16 cellular contexts compared by ENCODE assay signal in the genomic region with DNA sequence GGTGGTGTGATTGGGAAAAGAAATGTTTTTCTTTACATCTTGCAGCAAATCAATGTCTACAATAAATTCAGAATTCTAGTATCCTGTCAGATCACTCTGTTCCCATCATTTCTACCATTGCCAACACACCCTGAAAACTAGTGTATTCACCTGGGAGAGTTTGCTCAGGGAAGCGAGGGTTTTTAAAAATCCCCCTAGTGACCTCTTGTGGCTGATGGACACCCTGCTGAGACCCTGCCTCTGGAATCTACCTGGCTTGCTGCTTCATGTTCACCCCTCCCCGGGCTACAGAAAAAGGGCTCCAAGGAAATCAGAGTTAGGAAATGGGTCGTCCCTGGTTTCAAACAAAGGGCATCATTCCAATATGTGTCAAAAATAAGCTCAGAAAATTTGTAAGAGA. TPM values are rescaled to one million over a fixed set of nuclear protein-coding genes. Genes with fewer than 3 reads are reported as not detected.
DNase-seq lines count a peak whose midpoint lies in the region; ATAC-seq and TF ChIP-seq lines count a peak whose summit lies in the region.
"Had no signal": no experiment of that assay in that cellular context is flagged by ENCODE, and none has a peak within 500 bp of the region (broad histone marks: within the 10 kb centered on the region; RNA-seq: fewer than 3 reads in every experiment).

No MANE protein-coding gene starts in this region.

- H3K4me3 ChIP-seq in GM23338 (no peak overlapping the region), OCI-LY1 (ENCODE audit: low read depth, low read length, poor library complexity, severe bottlenecking) (no peak overlapping the region)
- H3K4me3 ChIP-seq: mucosa of descending colon had no signal

- no peak overlapping the region for H2AFZ ChIP-seq in GM23338
- H2AFZ ChIP-seq in OCI-LY1 (ENCODE audit: low read length) = no peak overlapping the region
- H2AFZ ChIP-seq: parathyroid adenoma had no signal

- H3K27me3 ChIP-seq in GM23338 (ENCODE audit: insufficient read depth) (no peaks in the 10 kb centered on the region), OCI-LY1 (ENCODE audit: insufficient read depth, low read length) (no peaks in the 10 kb centered on the region)

- no peaks in the 10 kb centered on the region for H3K79me2 ChIP-seq in GM23338 (replicated peaks; ENCODE audit: insufficient read depth)
- H3K79me2 ChIP-seq in OCI-LY1 (ENCODE audit: insufficient read depth, low read length) = no peaks in the 10 kb centered on the region
- H3K79me2 ChIP-seq: parathyroid adenoma had no signal

- H4K20me1 ChIP-seq in GM23338 (replicated peaks; ENCODE audit: insufficient read depth) = no peaks in the 10 kb centered on the region
- H4K20me1 ChIP-seq in OCI-LY1 (ENCODE audit: insufficient read depth, low read length) = no peaks in the 10 kb centered on the region

- peaks cover 17% of the 10 kb centered on the region for H3K36me3 Mint-ChIP-seq in GM23338 (ENCODE audit: low read depth)
- H3K36me3 Mint-ChIP-seq in naive thymus-derived CD8-positive, alpha-beta T cell = peaks cover 0 to 8% (median 0%) of the 10 kb centered on the region in 3 donors
- H3K36me3 Mint-ChIP-seq: brain had no signal

- peaks cover 3% of the 10 kb centered on the region for H3K27me3 Mint-ChIP-seq in GM23338 (ENCODE audit: insufficient read depth, low read depth, poor library complexity)
- H3K27me3 Mint-ChIP-seq in naive thymus-derived CD8-positive, alpha-beta T cell = peaks cover 10 to 16% (median 11%) of the 10 kb centered on the region in 5 donors

- H3K4me3 Mint-ChIP-seq in GM23338 = no peak overlapping the region
- no peak overlapping the region for H3K4me3 Mint-ChIP-seq in naive thymus-derived CD8-positive, alpha-beta T cell
- H3K4me3 Mint-ChIP-seq: brain had no signal

- H3K9me3 ChIP-seq in OCI-LY1 (ENCODE audit: low read length) = no peaks in the 10 kb centered on the region
- H3K9me3 ChIP-seq: mucosa of descending colon had no signal

- H3K27ac ChIP-seq in GM23338 (ENCODE audit: low read depth) (no peak overlapping the region), OCI-LY1 (ENCODE audit: low read depth, low read length, poor library complexity, severe bottlenecking) (no peak overlapping the region)
- H3K27ac ChIP-seq: parathyroid adenoma had no signal

- peaks cover 3% of the 10 kb centered on the region; the same call in 1 of the 2 replicates for H3K9me2 ChIP-seq in GM23338 (ENCODE audit: insufficient read depth)
- no peaks in the 10 kb centered on the region for H3K9me2 ChIP-seq in OCI-LY1 (ENCODE audit: low read depth, low read length)

- no peak overlapping the region for H3K27ac Mint-ChIP-seq in GM23338
- H3K27ac Mint-ChIP-seq in naive thymus-derived CD8-positive, alpha-beta T cell = no peak overlapping the region
- H3K27ac Mint-ChIP-seq: brain had no signal

- H3K9ac ChIP-seq in OCI-LY1 (ENCODE audit: low read length) = no peak overlapping the region
- H3K9ac ChIP-seq: parathyroid adenoma had no signal

- peak; percentile 63 for ATAC-seq in GM23338
- no peak for ATAC-seq in naive thymus-derived CD8-positive, alpha-beta T cell
- ATAC-seq: mucosa of descending colon had no signal

- peaks cover 17% of the 10 kb centered on the region for H3K9me3 Mint-ChIP-seq in GM23338
- peaks cover 0 to 15% (median 2%) of the 10 kb centered on the region in 9 donors for H3K9me3 Mint-ChIP-seq in naive thymus-derived CD8-positive, alpha-beta T cell

- peaks cover 22% of the 10 kb centered on the region for H3K4me1 ChIP-seq in GM23338 (ENCODE audit: insufficient read depth)
- no peaks in the 10 kb centered on the region for H3K4me1 ChIP-seq in OCI-LY1 (ENCODE audit: insufficient read depth, low read length, severe bottlenecking)
- H3K4me1 ChIP-seq: parathyroid adenoma had no signal

- peak; percentile 78 for DNase-seq in GM23338 (ENCODE audit: low spot score)
- peak; percentile 25 for DNase-seq in iPS DF 19.7 (ENCODE audit: low read depth, low spot score)
- no peak for DNase-seq in KBM-7
- no peak for DNase-seq in NCI-H1436 treated with DMSO at 0.1 percent for 48 hours (lab: John Stamatoyannopoulos, UW)
- no peak for DNase-seq in naive thymus-derived CD8-positive, alpha-beta T cell
- DNase-seq: C1 segment of cervical spinal cord; effector CD4-positive, alpha-beta T cell; foreskin fibroblast; mucosa of descending colon; NCI-H446; T1000 had no signal

- H3K4me2 ChIP-seq in GM23338 (0 out of 2 replicates have a peak overlapping the region, but pooled peaks have one; percentile 36), OCI-LY1 (ENCODE audit: low read length) (no peak overlapping the region)

- in situ Hi-C loops in KBM-7 (cut with MboI; ENCODE audit: low pct_unique_long_range_greater_than_20kb, low sequenced_read_pairs) = no loop called here

- POLR2A ChIA-PET in naive thymus-derived CD8-positive, alpha-beta T cell (lab: Charles Lee) = no interaction called here

- H3K36me3 ChIP-seq in GM23338 (ENCODE audit: insufficient read depth) = no peaks in the 10 kb centered on the region
- H3K36me3 ChIP-seq in OCI-LY1 (ENCODE audit: insufficient read depth, low read length) = no peaks in the 10 kb centered on the region

- peak; percentile 40 to 61; a peak in 3 of 4 replicates for TF ChIP-seq CTCF in GM23338 (conservative IDR thresholded peaks at IDR 0.05; ENCODE audit: low read depth in 2 of 2)
- peak; percentile 9; the same call in 1 of the 2 replicates for TF ChIP-seq CTCF in OCI-LY1 (IDR thresholded peaks at IDR 0.05; ENCODE audit: low read length)

- H3K4me1 Mint-ChIP-seq in GM23338 = peaks cover 31% of the 10 kb centered on the region
- H3K4me1 Mint-ChIP-seq in naive thymus-derived CD8-positive, alpha-beta T cell = no peaks in the 10 kb centered on the region
- H3K4me1 Mint-ChIP-seq: brain had no signal

- H3F3A ChIP-seq in GM23338 (replicated peaks; ENCODE audit: low read depth) (no peaks in the 10 kb centered on the region), OCI-LY1 (ENCODE audit: insufficient read depth, low read length) (no peaks in the 10 kb centered on the region)

TF ChIP-seq in GM23338, 12 proteins besides CTCF, POLR2A, EP300 and RAD21 (continues in another document):
- TF ChIP-seq EZH2 (IDR thresholded peaks at IDR 0.05; ENCODE audit: low read depth, unreplicated experiment) (no peak), ZNF114 (CRISPR knock-in tag; IDR thresholded peaks at IDR 0.05) (no peak), POLR2AphosphoS5 (IDR thresholded peaks at IDR 0.05; ENCODE audit: low read depth) (no peak), NANOG (IDR thresholded peaks at IDR 0.05; ENCODE audit: borderline replicate concordance) (no peak), ETS1 (IDR thresholded peaks at IDR 0.05) (no peak), REST (IDR thresholded peaks at IDR 0.05; ENCODE audit: unreplicated experiment) (no peak), CREB1 (CRISPR knock-in tag; IDR thresholded peaks at IDR 0.05; ENCODE audit: low read depth) (no peak)

RNA-seq across cellular contexts. Expression of gene ALDOB, which starts 21.4 kb away (rescaled TPM):
- not detected in 2 replicates for total RNA-seq in GM23338 (2014; rRNA removed; shearing (Covaris generic))
- not detected in 2 replicates for polyA plus RNA-seq in GM23338 (2016; fragmentation: Nextera tagmentation; extraction: Ambion mirVana)
- total RNA-seq in naive thymus-derived CD8-positive, alpha-beta T cell = not detected
- not detected for polyA plus RNA-seq in naive thymus-derived CD8-positive, alpha-beta T cell
- total RNA-seq: G401, temporal lobe had no signal

RNA-seq across cellular contexts. Expression of gene ZNF189, which starts 58.4 kb away (rescaled TPM):
- 10.6 and 13.8 TPM in 2 replicates for total RNA-seq in GM23338 (2014; rRNA removed; shearing (Covaris generic))
- 4.7 and 5.8 TPM in 2 replicates for polyA plus RNA-seq in GM23338 (2016; fragmentation: Nextera tagmentation; extraction: Ambion mirVana)
- 10 to 100 TPM; 23.7 to 26.3 TPM for total RNA-seq in naive thymus-derived CD8-positive, alpha-beta T cell
- 1 to 10 TPM; 1.4 to 2.6 (median 2.6) TPM for polyA plus RNA-seq in naive thymus-derived CD8-positive, alpha-beta T cell

RNA-seq across cellular contexts. Expression of gene MRPL50, which starts 58.6 kb away (rescaled TPM):
- total RNA-seq in GM23338 (2014; rRNA removed; shearing (Covaris generic)) = 25.5 and 27.8 TPM in 2 replicates
- polyA plus RNA-seq in GM23338 (2016; fragmentation: Nextera tagmentation; extraction: Ambion mirVana) = 55.5 and 59.0 TPM in 2 replicates
- total RNA-seq in naive thymus-derived CD8-positive, alpha-beta T cell = 10 to 100 TPM; 20.3 to 21.3 TPM
- polyA plus RNA-seq in naive thymus-derived CD8-positive, alpha-beta T cell = 10 to 100 TPM; 12.9 to 17.8 (median 13.2) TPM

Comparison
In these comparisons a context has a peak if more than half of its experiments do, and no peak if none do; other contexts are left out.
1. DNase-seq: peak in GM23338 (single experiment) and iPS DF 19.7 (single experiment); none in KBM-7 (single experiment), NCI-H1436 treated with DMSO at 0.1 percent for 48 hours (single experiment) and naive thymus-derived CD8-positive, alpha-beta T cell (0 of 10).